In genomic region chr10:98419456-98420261, GRCh38 we compare ENCODE assay signal across 17 cellular contexts. TPM values are rescaled to one million over a fixed set of nuclear protein-coding genes. Genes with fewer than 3 reads are reported as not detected.
DNase-seq lines count a peak whose midpoint lies in the region; ATAC-seq lines count a peak whose summit lies in the region.
"Had no signal": no experiment of that assay in that cellular context is flagged by ENCODE, and none has a peak within 500 bp of the region (broad histone marks: within the 10 kb centered on the region; RNA-seq: fewer than 3 reads in every experiment).

No MANE protein-coding gene starts in this region.

- H3K4me1 Mint-ChIP-seq in activated naive CD8-positive, alpha-beta T cell treated with anti-CD3 and anti-CD28 coated beads, Interleukin-2, amount 10 ng/mL, durations not matched to agents 7 days and 5 days = peaks cover 4% of the 10 kb centered on the region
- H3K4me1 Mint-ChIP-seq in activated naive CD8-positive, alpha-beta T cell treated with anti-CD3 and anti-CD28 coated beads, Interleukin-2, amount 50 U/mL, for 24 hours = peaks cover 8% of the 10 kb centered on the region
- H3K4me1 Mint-ChIP-seq in effector memory CD8-positive, alpha-beta T cell (ENCODE audit: low read depth in 2 of 2) = peaks cover 5% of the 10 kb centered on the region in 2 donors

- peaks cover 5% of the 10 kb centered on the region for H3K36me3 Mint-ChIP-seq in activated naive CD8-positive, alpha-beta T cell treated with anti-CD3 and anti-CD28 coated beads, Interleukin-2, amount 10 ng/mL, durations not matched to agents 7 days and 5 days
- H3K36me3 Mint-ChIP-seq in activated naive CD8-positive, alpha-beta T cell treated with anti-CD3 and anti-CD28 coated beads, Interleukin-2, amount 50 U/mL, for 24 hours (ENCODE audit: low read depth) = peaks cover 11% of the 10 kb centered on the region
- peaks cover 32% of the 10 kb centered on the region for H3K36me3 Mint-ChIP-seq in effector memory CD8-positive, alpha-beta T cell (ENCODE audit: insufficient read depth)

- H3K9me3 Mint-ChIP-seq in activated naive CD8-positive, alpha-beta T cell treated with anti-CD3 and anti-CD28 coated beads, Interleukin-2, amount 10 ng/mL, durations not matched to agents 7 days and 5 days = no peaks in the 10 kb centered on the region
- no peaks in the 10 kb centered on the region for H3K9me3 Mint-ChIP-seq in activated naive CD8-positive, alpha-beta T cell treated with anti-CD3 and anti-CD28 coated beads, Interleukin-2, amount 50 U/mL, for 24 hours
- no peaks in the 10 kb centered on the region for H3K9me3 Mint-ChIP-seq in effector memory CD8-positive, alpha-beta T cell

- POLR2A ChIA-PET in activated naive CD8-positive, alpha-beta T cell treated with anti-CD3 and anti-CD28 coated beads, Interleukin-2, amount 10 ng/mL, durations not matched to agents 7 days and 5 days (lab: Charles Lee) = no interaction called here

- peak overlapping the region; percentile 56 for H3K27ac Mint-ChIP-seq in activated naive CD8-positive, alpha-beta T cell treated with anti-CD3 and anti-CD28 coated beads, Interleukin-2, amount 10 ng/mL, durations not matched to agents 7 days and 5 days
- H3K27ac Mint-ChIP-seq in activated naive CD8-positive, alpha-beta T cell treated with anti-CD3 and anti-CD28 coated beads, Interleukin-2, amount 50 U/mL, for 24 hours = no peak overlapping the region
- peak overlapping the region; percentile 56 to 91 for H3K27ac Mint-ChIP-seq in effector memory CD8-positive, alpha-beta T cell
- H3K27ac Mint-ChIP-seq: B cell had no signal

- H3K4me3 Mint-ChIP-seq in activated naive CD8-positive, alpha-beta T cell treated with anti-CD3 and anti-CD28 coated beads, Interleukin-2, amount 10 ng/mL, durations not matched to agents 7 days and 5 days = no peak overlapping the region
- no peak overlapping the region for H3K4me3 Mint-ChIP-seq in activated naive CD8-positive, alpha-beta T cell treated with anti-CD3 and anti-CD28 coated beads, Interleukin-2, amount 50 U/mL, for 24 hours
- no peak overlapping the region for H3K4me3 Mint-ChIP-seq in effector memory CD8-positive, alpha-beta T cell
- H3K4me3 Mint-ChIP-seq: B cell had no signal

- no peak for ATAC-seq in activated naive CD8-positive, alpha-beta T cell treated with anti-CD3 and anti-CD28 coated beads, Interleukin-2, amount 10 ng/mL, durations not matched to agents 7 days and 5 days (ENCODE audit: low read depth)
- no peak for ATAC-seq in activated naive CD8-positive, alpha-beta T cell treated with anti-CD3 and anti-CD28 coated beads, Interleukin-2, amount 50 U/mL, for 24 hours
- ATAC-seq in effector memory CD8-positive, alpha-beta T cell (replicated peaks) = no peak
- ATAC-seq in GM21576 (IDR thresholded peaks at IDR 0.05; ENCODE audit: unreplicated experiment) = no peak
- ATAC-seq: K562 had no signal

- H3K27me3 Mint-ChIP-seq in activated naive CD8-positive, alpha-beta T cell treated with anti-CD3 and anti-CD28 coated beads, Interleukin-2, amount 10 ng/mL, durations not matched to agents 7 days and 5 days = no peaks in the 10 kb centered on the region
- no peaks in the 10 kb centered on the region for H3K27me3 Mint-ChIP-seq in activated naive CD8-positive, alpha-beta T cell treated with anti-CD3 and anti-CD28 coated beads, Interleukin-2, amount 50 U/mL, for 24 hours
- H3K27me3 Mint-ChIP-seq in effector memory CD8-positive, alpha-beta T cell = no peaks in the 10 kb centered on the region
- H3K27me3 Mint-ChIP-seq: B cell had no signal

- no peak for DNase-seq in activated naive CD8-positive, alpha-beta T cell treated with anti-CD3 and anti-CD28 coated beads, Interleukin-2, amount 10 ng/mL, durations not matched to agents 7 days and 5 days
- DNase-seq in activated naive CD8-positive, alpha-beta T cell treated with anti-CD3 and anti-CD28 coated beads, Interleukin-2, amount 50 U/mL, for 24 hours = no peak
- no peak for DNase-seq in effector memory CD8-positive, alpha-beta T cell
- DNase-seq in myocyte (ENCODE audit: low read depth) (peak; percentile 16), NOMO-1 treated with DMSO at 0.1 percent for 48 hours (lab: John Stamatoyannopoulos, UW; ENCODE audit: unreplicated experiment) (no peak), inferior parietal cortex (ENCODE audit: extremely low spot score) (no peak)
- DNase-seq: DMS79 treated with DMSO at 0.1 percent for 48 hours, NCI-H1105 treated with DMSO at 0.1 percent for 48 hours, NCI-H1694, NCI-H2107, NCI-H2227 treated with DMSO at 0.1 percent for 48 hours, NCI-H774, OCI-M1, SHP77 had no signal

RNA-seq across cellular contexts. Expression of gene PYROXD2, which starts 4.7 kb away (rescaled TPM):
- 10 to 100 TPM; 14.0 to 18.0 TPM for total RNA-seq in activated naive CD8-positive, alpha-beta T cell treated with anti-CD3 and anti-CD28 coated beads, Interleukin-2, amount 10 ng/mL, durations not matched to agents 7 days and 5 days
- 7.3 and 9.7 TPM in 2 replicates for total RNA-seq in myocyte
- polyA plus RNA-seq in myocyte (2012) = 10.3 TPM

RNA-seq across cellular contexts. Expression of gene HPS1, which starts 27.1 kb away (rescaled TPM):
- total RNA-seq in activated naive CD8-positive, alpha-beta T cell treated with anti-CD3 and anti-CD28 coated beads, Interleukin-2, amount 10 ng/mL, durations not matched to agents 7 days and 5 days = 10 to 100 TPM; 88.5 to 91.9 TPM
- 28.9 and 35.0 TPM in 2 replicates for total RNA-seq in myocyte
- 55.9 TPM for polyA plus RNA-seq in myocyte (2012)
